ENCODE assay signal across 20 cellular contexts in genomic region chr1:117235863-117236465, GRCh38. TPM values are rescaled to one million over a fixed set of nuclear protein-coding genes. Genes with fewer than 3 reads are reported as not detected.
DNase-seq lines count a peak whose midpoint lies in the region; ATAC-seq and TF ChIP-seq lines count a peak whose summit lies in the region.
"Had no signal": no experiment of that assay in that cellular context is flagged by ENCODE, and none has a peak within 500 bp of the region (broad histone marks: within the 10 kb centered on the region; RNA-seq: fewer than 3 reads in every experiment).

No MANE protein-coding gene starts in this region.

- TF ChIP-seq CTCF in upper lobe of right lung (IDR thresholded peaks at IDR 0.05) (no peak), endodermal cell (conservative IDR thresholded peaks at IDR 0.05) (no peak)

- no peak overlapping the region for H3K9ac ChIP-seq in endodermal cell (ENCODE audit: extremely low read depth, low read length, poor library complexity, severe bottlenecking)

- H3K27me3 ChIP-seq in upper lobe of right lung = no peaks in the 10 kb centered on the region
- no peaks in the 10 kb centered on the region for H3K27me3 ChIP-seq in endodermal cell (ENCODE audit: control insufficient read depth, insufficient read depth, low read length, poor library complexity, severe bottlenecking)

- H3K9me3 ChIP-seq in upper lobe of right lung = no peaks in the 10 kb centered on the region
- no peaks in the 10 kb centered on the region for H3K9me3 ChIP-seq in endodermal cell (ENCODE audit: control insufficient read depth, low read length)
- H3K9me3 ChIP-seq: A549 had no signal

- H3K36me3 Mint-ChIP-seq in endodermal cell (ENCODE audit: low read depth) = no peaks in the 10 kb centered on the region
- H3K36me3 Mint-ChIP-seq: CD14-positive monocyte; CD8-positive, alpha-beta T cell; IgD-negative memory B cell had no signal

- H3K27ac Mint-ChIP-seq in endodermal cell = no peak overlapping the region
- H3K27ac Mint-ChIP-seq: CD14-positive monocyte; CD8-positive, alpha-beta T cell; IgD-negative memory B cell had no signal

- 89 to 100% methylated on average over 1 to 2 of the region's 2 CpGs for WGBS in endodermal cell (ENCODE audit: insufficient coverage in 1 of 2, insufficient read length in 1 of 2), 2 experiments

- H3K4me3 ChIP-seq in upper lobe of right lung = no peak overlapping the region
- H3K4me3 ChIP-seq in endodermal cell (ENCODE audit: low read length) = no peak overlapping the region
- H3K4me3 ChIP-seq: A549 had no signal

- H3K4me1 ChIP-seq in upper lobe of right lung (peaks cover 5% of the 10 kb centered on the region), endodermal cell (ENCODE audit: control insufficient read depth, insufficient read depth, low read length) (no peaks in the 10 kb centered on the region)
- H3K4me1 ChIP-seq: A549 had no signal

- no peak overlapping the region for H3K4me3 Mint-ChIP-seq in endodermal cell
- H3K4me3 Mint-ChIP-seq: CD14-positive monocyte; CD8-positive, alpha-beta T cell; IgD-negative memory B cell had no signal

- H3K36me3 ChIP-seq in upper lobe of right lung (no peaks in the 10 kb centered on the region), endodermal cell (ENCODE audit: control insufficient read depth, insufficient read depth, low read length) (no peaks in the 10 kb centered on the region)

- no peaks in the 10 kb centered on the region for H3K9me3 Mint-ChIP-seq in endodermal cell
- H3K9me3 Mint-ChIP-seq: CD8-positive, alpha-beta T cell had no signal

- DNase-seq in Right ventricle myocardium superior (peak; percentile 70), left cardiac atrium (peak; percentile 41), myocyte (ENCODE audit: low read depth) (peak; percentile 70), upper lobe of right lung (no peak), endodermal cell (no peak)
- no peak for DNase-seq in stimulated activated CD4-positive, alpha-beta T cell treated with anti-CD3 and anti-CD28 coated beads, Interleukin-1b, Interleukin-23, amount 100 ng/mL, for 48 hours
- DNase-seq: CD8-positive, alpha-beta T cell; COR-L47; DMS153; DMS79 treated with DMSO at 0.1 percent for 48 hours; EL; HCEC 1CT had no signal

- ATAC-seq in Right ventricle myocardium superior (ENCODE audit: poor library complexity) (peak; percentile 87), left cardiac atrium (peak; percentile 23 to 76), upper lobe of right lung (peak; percentile 45), HG03469 (IDR thresholded peaks at IDR 0.05; ENCODE audit: unreplicated experiment) (no peak), GM21367 (IDR thresholded peaks at IDR 0.05; ENCODE audit: unreplicated experiment) (no peak)
- ATAC-seq: A549; CD8-positive, alpha-beta T cell had no signal

- intact Hi-C loops in Right ventricle myocardium superior (cut with DNase I) = no loop called here
- intact Hi-C loops in left cardiac atrium (cut with DNase I) = loop anchor here in 1 of 2 donors (10.0 kb wide), 1 partner anchor 111 kb away; the partner anchor contains the start of gene TRIM45
- intact Hi-C loops in upper lobe of right lung (cut with DNase I) = no loop called here

- H3K27ac ChIP-seq in upper lobe of right lung (no peak overlapping the region), endodermal cell (ENCODE audit: low read depth, low read length) (no peak overlapping the region)
- H3K27ac ChIP-seq: A549 had no signal

- H3K27me3 Mint-ChIP-seq in endodermal cell (ENCODE audit: insufficient read depth) = no peaks in the 10 kb centered on the region
- H3K27me3 Mint-ChIP-seq: IgD-negative memory B cell had no signal

- H3K4me1 Mint-ChIP-seq in endodermal cell = peaks cover 9% of the 10 kb centered on the region
- H3K4me1 Mint-ChIP-seq: IgD-negative memory B cell had no signal

RNA-seq across cellular contexts. Expression of gene VTCN1, which starts 25.2 kb away (rescaled TPM):
- not detected for total RNA-seq in Right ventricle myocardium superior
- not detected for total RNA-seq in left cardiac atrium
- total RNA-seq in myocyte = not detected in 2 replicates
- polyA plus RNA-seq in myocyte (2012) = 0.05 TPM
- not detected for total RNA-seq in upper lobe of right lung
- total RNA-seq in endodermal cell = not detected
- 0.50 TPM for polyA plus RNA-seq in endodermal cell (2013, experiment 1 of 2)
- 0.25 TPM for polyA plus RNA-seq in endodermal cell (2013, experiment 2 of 2)
- total RNA-seq: CD8-positive, alpha-beta T cell; H4 had no signal
- polyA plus RNA-seq: AG04450, BJ, CD14-positive monocyte, IgD-negative memory B cell had no signal

Comparison
In these comparisons a context has a peak if more than half of its experiments do, and no peak if none do; other contexts are left out.
1. ATAC-seq: peak in Right ventricle myocardium superior (single experiment), left cardiac atrium (2 of 2) and upper lobe of right lung (single experiment); none in HG03469 (single experiment) and GM21367 (single experiment).
2. DNase-seq: peak in Right ventricle myocardium superior (single experiment), left cardiac atrium (single experiment) and myocyte (single experiment); none in upper lobe of right lung (single experiment), endodermal cell (single experiment) and stimulated activated CD4-positive, alpha-beta T cell treated with anti-CD3 and anti-CD28 coated beads, Interleukin-1b, Interleukin-23, amount 100 ng/mL, for 48 hours (single experiment).